In genomic region chr21:31927872-31928476, GRCh38 we compare ENCODE assay signal across 24 cellular contexts. TPM values are rescaled to one million over a fixed set of nuclear protein-coding genes. Genes with fewer than 3 reads are reported as not detected.
A peak's percentile ranks its signal among the peaks of the same experiment; 100 is the strongest.
DNase-seq lines count a peak whose midpoint lies in the region; ATAC-seq and TF ChIP-seq lines count a peak whose summit lies in the region.
"Had no signal": no experiment of that assay in that cellular context is flagged by ENCODE, and none has a peak within 500 bp of the region (broad histone marks: within the 10 kb centered on the region; RNA-seq: fewer than 3 reads in every experiment).

No MANE protein-coding gene starts in this region.

- no peak overlapping the region for H4K8ac ChIP-seq in mesenchymal stem cell (ENCODE audit: low read length)

- DNase-seq in M059J (ENCODE audit: low read depth) (peak; percentile 17), mesenchymal stem cell (peak; percentile 6), hippocampal formation (lab: John Stamatoyannopoulos, UW) (no peak), thyroid gland (no peak), MCF 10A (ENCODE audit: unreplicated experiment) (no peak)
- DNase-seq: activated B cell treated with CpG ODN at 0.5 μM for 24 hours; activated CD4-positive, alpha-beta T cell treated with anti-CD3 and anti-CD28 coated beads, Interleukin-2, amount 50 U/mL, for 4 hours; activated naive CD4-positive, alpha-beta T cell treated with Interleukin-2 at 50 U/mL for 16 hours; adrenal gland; effector memory CD8-positive, alpha-beta T cell; left ventricle myocardium inferior; naive B cell; NCI-H2081; NCI-H446; NCI-H82; stimulated activated naive CD8-positive, alpha-beta T cell treated with anti-CD3 and anti-CD28 coated beads, Interleukin-15, Interleukin-2, amounts not matched to agents 100 U/mL and 50 U/mL, for 24 hours had no signal

- H3K27ac ChIP-seq in mesenchymal stem cell (ENCODE audit: low read length, poor library complexity, severe bottlenecking), result no peak overlapping the region
- H3K27ac ChIP-seq in rectal smooth muscle tissue (ENCODE audit: low read depth, low read length), result peak overlapping the region; percentile 11
- no peak overlapping the region for H3K27ac ChIP-seq in thyroid gland
- H3K27ac ChIP-seq: adrenal gland, coronary artery, esophagus muscularis mucosa, left ventricle myocardium inferior, parathyroid adenoma, thoracic aorta, vagina had no signal

- H2BK120ac ChIP-seq in mesenchymal stem cell (ENCODE audit: low read depth, low read length), result no peak overlapping the region

- H3K36me3 Mint-ChIP-seq in brain (peaks cover 40% of the 10 kb centered on the region), MCF 10A (ENCODE audit: insufficient read depth, unreplicated experiment) (no peaks in the 10 kb centered on the region)

- H3K27ac Mint-ChIP-seq in brain (peak overlapping the region; percentile 25 to 89 (median 62)), MCF 10A (ENCODE audit: low read depth, unreplicated experiment) (no peak overlapping the region)
- H3K27ac Mint-ChIP-seq: activated B cell treated with CpG ODN at 0.5 μM for 24 hours; effector memory CD8-positive, alpha-beta T cell; naive B cell had no signal

- WGBS in mesenchymal stem cell, result 54% methylated on average over 10 of the region's 12 CpGs
- 70 to 75% methylated on average over 12 of the region's 12 CpGs for WGBS in thyroid gland, 2 donors

- peak overlapping the region; percentile 60 for H3K9ac ChIP-seq in mesenchymal stem cell (ENCODE audit: low read length)
- H3K9ac ChIP-seq in rectal smooth muscle tissue (ENCODE audit: low read length), result no peak overlapping the region
- H3K9ac ChIP-seq: parathyroid adenoma had no signal

- H3K27me3 Mint-ChIP-seq in brain, result no peaks in the 10 kb centered on the region
- peaks cover 42% of the 10 kb centered on the region for H3K27me3 Mint-ChIP-seq in MCF 10A (ENCODE audit: insufficient read depth, unreplicated experiment)

- H3K79me1 ChIP-seq in mesenchymal stem cell (replicated peaks; ENCODE audit: low read length, poor library complexity, severe bottlenecking), result no peaks in the 10 kb centered on the region

- H3K4me3 ChIP-seq in mesenchymal stem cell (ENCODE audit: insufficient read depth in 1 of 2, low read depth in 1 of 2, low read length in 2 of 2) (peak overlapping the region in 1 of 2 experiments; percentile 39), rectal smooth muscle tissue (ENCODE audit: low read length) (no peak overlapping the region), thyroid gland (replicated peaks in 1 of 3) (no peak overlapping the region)
- H3K4me3 ChIP-seq: adrenal gland, coronary artery, esophagus muscularis mucosa, left ventricle myocardium inferior, thoracic aorta, vagina had no signal

- no peak overlapping the region for H2AFZ ChIP-seq in mesenchymal stem cell (ENCODE audit: low read depth, low read length)
- H2AFZ ChIP-seq: parathyroid adenoma had no signal

- intact Hi-C loops in thyroid gland (cut with DNase I), result no loop called here
- intact Hi-C loops in MCF 10A (cut with micrococcal nuclease), result no loop called here

- H4K91ac ChIP-seq in mesenchymal stem cell (ENCODE audit: low read length), result no peak overlapping the region

- H2AK5ac ChIP-seq in mesenchymal stem cell (ENCODE audit: low read length, severe bottlenecking), result no peak overlapping the region

- H3K4me3 Mint-ChIP-seq in brain (peak overlapping the region in 4 of 5 experiments; percentile 14 to 51 (median 22)), MCF 10A (ENCODE audit: unreplicated experiment) (no peak overlapping the region)
- H3K4me3 Mint-ChIP-seq: activated B cell treated with CpG ODN at 0.5 μM for 24 hours; effector memory CD8-positive, alpha-beta T cell; naive B cell had no signal

- H3K27me3 ChIP-seq in mesenchymal stem cell (ENCODE audit: control insufficient read depth in 1 of 2, insufficient read depth in 1 of 2, low read length in 2 of 2), result peaks cover 0 to 4% of the 10 kb centered on the region in 2 experiments
- no peaks in the 10 kb centered on the region for H3K27me3 ChIP-seq in rectal smooth muscle tissue (ENCODE audit: control insufficient read depth, insufficient read depth, low read length)
- no peaks in the 10 kb centered on the region for H3K27me3 ChIP-seq in thyroid gland
- H3K27me3 ChIP-seq: adrenal gland, vagina had no signal

- CTCF ChIA-PET in MCF 10A (lab: Yijun Ruan, JAX), result interaction anchor here (0.7 kb wide), 1 partner anchor 18 kb away, joined by 3 read pairs; no protein-coding TSS in a partner anchor

- H3K23ac ChIP-seq in mesenchymal stem cell (ENCODE audit: low read length in 2 of 2), result no peak overlapping the region

- no peak overlapping the region for H3K14ac ChIP-seq in mesenchymal stem cell (ENCODE audit: low read length in 2 of 2)

- peaks cover 4 to 13% (median 6%) of the 10 kb centered on the region in 5 experiments for H3K9me3 Mint-ChIP-seq in brain
- no peaks in the 10 kb centered on the region for H3K9me3 Mint-ChIP-seq in MCF 10A (ENCODE audit: unreplicated experiment)
- H3K9me3 Mint-ChIP-seq: effector memory CD8-positive, alpha-beta T cell had no signal

- no peak overlapping the region for H2BK15ac ChIP-seq in mesenchymal stem cell (ENCODE audit: low read depth, poor library complexity, severe bottlenecking)

- H2BK12ac ChIP-seq in mesenchymal stem cell (ENCODE audit: low read length in 2 of 2), result no peak overlapping the region

- no peak for TF ChIP-seq POLR2A in thyroid gland (IDR thresholded peaks at IDR 0.05)

- BruUV-seq in MCF 10A (replicated peaks; lab: Mats Ljungman, UMichigan), result no TSS peak

- no peaks in the 10 kb centered on the region for H3K36me3 ChIP-seq in mesenchymal stem cell (ENCODE audit: control insufficient read depth in 1 of 2, insufficient read depth in 2 of 2, low read depth in 1 of 2, low read length in 2 of 2)
- no peaks in the 10 kb centered on the region for H3K36me3 ChIP-seq in rectal smooth muscle tissue (ENCODE audit: control insufficient read depth, insufficient read depth, low read length)
- no peaks in the 10 kb centered on the region for H3K36me3 ChIP-seq in thyroid gland
- H3K36me3 ChIP-seq: adrenal gland, esophagus muscularis mucosa, left ventricle myocardium inferior, thoracic aorta, vagina had no signal

- H3K4me2 ChIP-seq in mesenchymal stem cell (ENCODE audit: low read length, poor library complexity, severe bottlenecking), result no peak overlapping the region

- H3K4me1 ChIP-seq in mesenchymal stem cell (ENCODE audit: control insufficient read depth, insufficient read depth, low read depth, low read length) (no peaks in the 10 kb centered on the region), rectal smooth muscle tissue (ENCODE audit: control insufficient read depth, insufficient read depth, low read length) (no peaks in the 10 kb centered on the region), thyroid gland (no peaks in the 10 kb centered on the region)
- H3K4me1 ChIP-seq: adrenal gland, left ventricle myocardium inferior, parathyroid adenoma, vagina had no signal

- no peak for ATAC-seq in HG02623 (IDR thresholded peaks at IDR 0.05; ENCODE audit: unreplicated experiment)
- ATAC-seq: effector memory CD8-positive, alpha-beta T cell; stimulated activated naive CD8-positive, alpha-beta T cell treated with anti-CD3 and anti-CD28 coated beads, Interleukin-15, Interleukin-2, amounts not matched to agents 100 U/mL and 50 U/mL, for 24 hours had no signal

- peaks cover 49% of the 10 kb centered on the region for H3K4me1 Mint-ChIP-seq in brain
- H3K4me1 Mint-ChIP-seq in MCF 10A (ENCODE audit: insufficient read depth, unreplicated experiment), result no peaks in the 10 kb centered on the region
- H3K4me1 Mint-ChIP-seq: activated B cell treated with CpG ODN at 0.5 μM for 24 hours had no signal

- no peak overlapping the region for H2BK5ac ChIP-seq in mesenchymal stem cell (ENCODE audit: low read depth, low read length, poor library complexity, severe bottlenecking)

- no peaks in the 10 kb centered on the region for H3K9me3 ChIP-seq in mesenchymal stem cell (ENCODE audit: control insufficient read depth, low read length)
- no peaks in the 10 kb centered on the region for H3K9me3 ChIP-seq in thyroid gland
- H3K9me3 ChIP-seq: adrenal gland, thoracic aorta, vagina had no signal

- no peak overlapping the region for H3K4ac ChIP-seq in mesenchymal stem cell (ENCODE audit: low read depth in 1 of 2, low read length in 2 of 2)

- TF ChIP-seq CTCF in brain (conservative IDR thresholded peaks at IDR 0.05) (no peak), thyroid gland (IDR thresholded peaks at IDR 0.05) (no peak), MCF 10A (IDR thresholded peaks at IDR 0.05; ENCODE audit: unreplicated experiment) (no peak)

- H3K18ac ChIP-seq in mesenchymal stem cell (ENCODE audit: low read depth in 1 of 2, low read length in 2 of 2), result no peak overlapping the region

- POLR2A ChIA-PET in MCF 10A (lab: Yijun Ruan, JAX), result interaction anchor here (0.7 kb wide), 1 partner anchor 60 kb away, joined by 3 read pairs; no protein-coding TSS in a partner anchor

RNA-seq across cellular contexts. Expression of gene HUNK, which starts 55.2 kb away (rescaled TPM):
- 0.05 and 0.15 TPM in 2 replicates for total RNA-seq in M059J (2014; rRNA removed; shearing (Covaris generic))
- 10.6 TPM for polyA plus RNA-seq in brain (ENCODE audit: insufficient read depth, low read depth, low replicate concordance)
- polyA plus RNA-seq in mesenchymal stem cell (2013, experiment 1 of 2), result 0.46 TPM
- polyA plus RNA-seq in mesenchymal stem cell (2013, experiment 2 of 2), result 0.52 TPM
- total RNA-seq in thyroid gland (1 to 10 TPM in 1 of 4 donors, under 1 TPM in 3; 0.22 to 1.2 (median 0.36) TPM), MCF 10A (2022) (not detected in 2 replicates)

Comparison
In these comparisons a context has a peak if more than half of its experiments do, and no peak if none do; other contexts are left out.
1. DNase-seq: peak in M059J (single experiment) and mesenchymal stem cell (single experiment); none in hippocampal formation (0 of 2), thyroid gland (0 of 2) and MCF 10A (single experiment).